Comparison of ENCODE assay signal across 8 cellular contexts in genomic region chr15:40937762-40938529, GRCh38. TPM values are rescaled to one million over a fixed set of nuclear protein-coding genes. Genes with fewer than 3 reads are reported as not detected.
DNase-seq lines count a peak whose midpoint lies in the region; ATAC-seq, FAIRE-seq and TF ChIP-seq lines count a peak whose summit lies in the region.

No MANE protein-coding gene starts in this region.

- H3K9ac ChIP-seq in IMR-90 (ENCODE audit: low read depth, low read length): no peak overlapping the region
- no peak overlapping the region for H3K9ac ChIP-seq in mesenchymal stem cell (ENCODE audit: low read length)

- H2AFZ ChIP-seq in IMR-90 (replicated peaks; ENCODE audit: low read length, poor library complexity): peak overlapping the region; percentile 72
- H2AFZ ChIP-seq in mesenchymal stem cell (ENCODE audit: low read depth, low read length): no peak overlapping the region
- H2AFZ ChIP-seq in hepatocyte: no peak overlapping the region

- H3K4ac ChIP-seq in IMR-90 (ENCODE audit: low read depth, low read length) (peak overlapping the region; percentile 64), mesenchymal stem cell (ENCODE audit: low read depth in 1 of 2, low read length in 2 of 2) (no peak overlapping the region)

- in situ Hi-C loops in IMR-90 (cut with MboI; ENCODE audit: low sequenced_read_pairs): no loop called here
- in situ Hi-C loops in brain microvascular endothelial cell (cut with HindIII; ENCODE audit: low pct_ligation_motif_present, low sequenced_read_pairs): no loop called here

- H3K4me3 ChIP-seq in CD8-positive, alpha-beta T cell (ENCODE audit: low read depth, low read length): no peak overlapping the region
- H3K4me3 ChIP-seq in IMR-90 (ENCODE audit: insufficient read depth, low read depth, low read length) (no peak overlapping the region), brain microvascular endothelial cell (ENCODE audit: low read depth, low read length) (no peak overlapping the region), mesenchymal stem cell (ENCODE audit: insufficient read depth in 1 of 2, low read depth in 1 of 2, low read length in 2 of 2) (no peak overlapping the region), hepatocyte (no peak overlapping the region)

- H4K8ac ChIP-seq in IMR-90 (ENCODE audit: low read depth in 2 of 2, low read length in 2 of 2) (peak overlapping the region in 1 of 2 experiments; percentile 6; a peak in 1 of 4 replicates), mesenchymal stem cell (ENCODE audit: low read length) (no peak overlapping the region)

- POLR2A ChIA-PET in CD8-positive, alpha-beta T cell (lab: Charles Lee): no interaction called here
- POLR2A ChIA-PET in IMR-90 (lab: Charles Lee; ENCODE audit: unreplicated experiment): no interaction called here

- H3K9me3 Mint-ChIP-seq in CD8-positive, alpha-beta T cell: no peaks in the 10 kb centered on the region

- TF ChIP-seq POLR2A in IMR-90 (IDR thresholded peaks at IDR 0.05; ENCODE audit: low read depth, low read length): no peak

- H3K56ac ChIP-seq in IMR-90 (ENCODE audit: extremely low read depth, insufficient read depth, low read length): no peak overlapping the region

- H2AK5ac ChIP-seq in IMR-90 (ENCODE audit: low read depth, low read length): peak overlapping the region; percentile 54
- H2AK5ac ChIP-seq in mesenchymal stem cell (ENCODE audit: low read length, severe bottlenecking): no peak overlapping the region

- H2BK12ac ChIP-seq in mesenchymal stem cell (ENCODE audit: low read length in 2 of 2): peak overlapping the region in 1 of 2 experiments; percentile 21

- H3K4me1 Mint-ChIP-seq in CD8-positive, alpha-beta T cell (ENCODE audit: low read depth): peaks cover 26% of the 10 kb centered on the region

- H2BK5ac ChIP-seq in IMR-90 (ENCODE audit: low read depth, low read length, poor library complexity, severe bottlenecking): peak overlapping the region; percentile 40
- H2BK5ac ChIP-seq in mesenchymal stem cell (ENCODE audit: low read depth, low read length, poor library complexity, severe bottlenecking): no peak overlapping the region

- H2BK15ac ChIP-seq in IMR-90 (ENCODE audit: low read depth, low read length) (peak overlapping the region; percentile 2; the same call in 1 of the 3 replicates), mesenchymal stem cell (ENCODE audit: low read depth, poor library complexity, severe bottlenecking) (no peak overlapping the region)

- H3K27me3 ChIP-seq in CD8-positive, alpha-beta T cell (ENCODE audit: insufficient read depth, low read length): no peaks in the 10 kb centered on the region
- H3K27me3 ChIP-seq in IMR-90 (ENCODE audit: control insufficient read depth, insufficient read depth, low read length) (no peaks in the 10 kb centered on the region), brain microvascular endothelial cell (replicated peaks) (no peaks in the 10 kb centered on the region), mesenchymal stem cell (ENCODE audit: control insufficient read depth in 1 of 2, insufficient read depth in 1 of 2, low read length in 2 of 2) (peaks cover 6 to 28% of the 10 kb centered on the region in 2 experiments), hepatocyte (no peaks in the 10 kb centered on the region)

- no peak overlapping the region for H4K5ac ChIP-seq in IMR-90 (ENCODE audit: low read depth, low read length)

- peaks cover 7 to 63% of the 10 kb centered on the region in 2 experiments; a peak in 3 of 4 replicates for H3K79me1 ChIP-seq in IMR-90 (ENCODE audit: low read depth in 1 of 2, low read length in 2 of 2)
- H3K79me1 ChIP-seq in mesenchymal stem cell (replicated peaks; ENCODE audit: low read length, poor library complexity, severe bottlenecking): no peaks in the 10 kb centered on the region

- peak overlapping the region; percentile 60; the same call in 1 of the 2 replicates for H3K14ac ChIP-seq in IMR-90 (replicated peaks; ENCODE audit: low read depth, low read length)
- no peak overlapping the region for H3K14ac ChIP-seq in mesenchymal stem cell (ENCODE audit: low read length in 2 of 2)

- H3K27ac ChIP-seq in CD8-positive, alpha-beta T cell (ENCODE audit: low read depth, low read length): no peak overlapping the region
- no peak overlapping the region; the same call in 1 of the 2 replicates for H3K27ac ChIP-seq in IMR-90 (ENCODE audit: insufficient read depth, low read length)
- H3K27ac ChIP-seq in brain microvascular endothelial cell: no peak overlapping the region
- no peak overlapping the region for H3K27ac ChIP-seq in mesenchymal stem cell (ENCODE audit: low read length, poor library complexity, severe bottlenecking)
- no peak overlapping the region for H3K27ac ChIP-seq in hepatocyte

- peaks cover 7% of the 10 kb centered on the region; the same call in 1 of the 2 replicates for H4K20me1 ChIP-seq in IMR-90 (ENCODE audit: insufficient read depth, low read length)
- no peaks in the 10 kb centered on the region for H4K20me1 ChIP-seq in hepatocyte (ENCODE audit: insufficient read depth, poor library complexity, severe bottlenecking)

- dilution Hi-C loops in IMR-90 (cut with HindIII; ENCODE audit: low sequenced_read_pairs, unreplicated experiment): no loop called here

- no peaks in the 10 kb centered on the region for H3K9me3 ChIP-seq in CD8-positive, alpha-beta T cell (ENCODE audit: low read length)
- H3K9me3 ChIP-seq in IMR-90 (ENCODE audit: control insufficient read depth, insufficient read depth, low read length): no peaks in the 10 kb centered on the region
- H3K9me3 ChIP-seq in mesenchymal stem cell (ENCODE audit: control insufficient read depth, low read length): no peaks in the 10 kb centered on the region
- no peaks in the 10 kb centered on the region for H3K9me3 ChIP-seq in hepatocyte (ENCODE audit: low read depth)

- TF ChIP-seq CTCF in CD8-positive, alpha-beta T cell (IDR thresholded peaks at IDR 0.05): peak; percentile 29
- 0 out of 2 replicates have a peak, but pooled peaks have one; percentile 24 for TF ChIP-seq CTCF in IMR-90 (conservative IDR thresholded peaks at IDR 0.05; ENCODE audit: low read depth, low read length)
- peak; percentile 42 for TF ChIP-seq CTCF in brain microvascular endothelial cell (IDR thresholded peaks at IDR 0.05; ENCODE audit: low read depth, low read length, missing control alignments)
- no peak for TF ChIP-seq CTCF in hepatocyte (IDR thresholded peaks at IDR 0.05; ENCODE audit: poor library complexity)

- H2BK120ac ChIP-seq in IMR-90 (ENCODE audit: low read depth, low read length): peak overlapping the region; percentile 82; the same call in 1 of the 2 replicates
- H2BK120ac ChIP-seq in mesenchymal stem cell (ENCODE audit: low read depth, low read length): no peak overlapping the region

- H3K9me2 ChIP-seq in hepatocyte (replicated peaks; ENCODE audit: insufficient read depth): no peaks in the 10 kb centered on the region

- H3K18ac ChIP-seq in IMR-90 (ENCODE audit: low read depth, low read length) (no peak overlapping the region), mesenchymal stem cell (ENCODE audit: low read depth in 1 of 2, low read length in 2 of 2) (peak overlapping the region in 1 of 2 experiments; percentile 38)

- no peak overlapping the region for H3K27ac Mint-ChIP-seq in CD8-positive, alpha-beta T cell

- H3K4me2 ChIP-seq in IMR-90 (ENCODE audit: low read depth, low read length) (no peak overlapping the region), mesenchymal stem cell (ENCODE audit: low read length, poor library complexity, severe bottlenecking) (no peak overlapping the region), hepatocyte (no peak overlapping the region)

- peaks cover 5% of the 10 kb centered on the region for H3K27me3 Mint-ChIP-seq in CD8-positive, alpha-beta T cell (ENCODE audit: low read depth)

- CTCF ChIA-PET in CD8-positive, alpha-beta T cell (lab: Charles Lee): interaction anchor here (1.1 to 9.7 kb wide), 2 partner anchors 11 to 33 kb away, joined by 3 to 88 read pairs; no protein-coding TSS in a partner anchor
- CTCF ChIA-PET in IMR-90 (lab: Yijun Ruan, JAX): interaction anchor here (0.5 to 0.8 kb wide), 2 partner anchors 16 to 80 kb away, joined by 3 to 5 read pairs; no protein-coding TSS in a partner anchor

- H3K36me3 ChIP-seq in CD8-positive, alpha-beta T cell (ENCODE audit: insufficient read depth, low read length): no peaks in the 10 kb centered on the region
- H3K36me3 ChIP-seq in IMR-90 (ENCODE audit: control insufficient read depth, insufficient read depth, low read length) (peaks cover 12% of the 10 kb centered on the region), brain microvascular endothelial cell (replicated peaks) (no peaks in the 10 kb centered on the region), mesenchymal stem cell (ENCODE audit: control insufficient read depth in 1 of 2, insufficient read depth in 2 of 2, low read depth in 1 of 2, low read length in 2 of 2) (peaks cover 0 to 4% of the 10 kb centered on the region in 2 experiments), hepatocyte (replicated peaks; ENCODE audit: insufficient read depth, low read depth) (no peaks in the 10 kb centered on the region)

- peaks cover 19% of the 10 kb centered on the region for H3K9me1 ChIP-seq in IMR-90 (ENCODE audit: insufficient read depth, low read length)

- intact Hi-C loops in CD8-positive, alpha-beta T cell (cut with DNase I, micrococcal nuclease): no loop called here
- intact Hi-C loops in IMR-90 (cut with micrococcal nuclease): no loop called here

- H3K36me3 Mint-ChIP-seq in CD8-positive, alpha-beta T cell: no peaks in the 10 kb centered on the region

- no peak overlapping the region for H3K4me3 Mint-ChIP-seq in CD8-positive, alpha-beta T cell

- H3K23ac ChIP-seq in IMR-90 (ENCODE audit: low read depth, low read length) (peak overlapping the region; percentile 31; the same call in 1 of the 2 replicates), mesenchymal stem cell (ENCODE audit: low read length in 2 of 2) (no peak overlapping the region)

- H4K91ac ChIP-seq in IMR-90 (ENCODE audit: insufficient read depth, low read depth, low read length) (peak overlapping the region; percentile 30; the same call in 1 of the 2 replicates), mesenchymal stem cell (ENCODE audit: low read length) (peak overlapping the region; percentile 41)

- WGBS in IMR-90 (ENCODE audit: extremely low coverage in 2 of 2, insufficient read length in 1 of 2), 2 experiments: 74% methylated on average over 8 of the region's 19 CpGs; no CpG with 5 or more reads in 1 of the 2 experiments
- WGBS in mesenchymal stem cell: 74% methylated on average over 19 of the region's 19 CpGs
- 83% methylated on average over 19 of the region's 19 CpGs for WGBS in hepatocyte (ENCODE audit: low lambda C conversion rate, missing lambda C conversion rate)

- peak in 1 of 7 experiments; percentile 35 for DNase-seq in CD8-positive, alpha-beta T cell
- DNase-seq in IMR-90 (no peak), brain microvascular endothelial cell (no peak), mesenchymal stem cell (no peak), frontal cortex (ENCODE audit: low spot score in 2 of 2) (no peak), hepatocyte (ENCODE audit: low spot score) (no peak)
- DNase-seq in central memory CD4-positive, alpha-beta T cell: no peak

- peak overlapping the region; percentile 84 for H2AK9ac ChIP-seq in IMR-90 (replicated peaks; ENCODE audit: low read depth, low read length, poor library complexity)

- ATAC-seq in CD8-positive, alpha-beta T cell: peak; percentile 32
- ATAC-seq in IMR-90 (ENCODE audit: low read depth) (no peak), GM21737 (IDR thresholded peaks at IDR 0.05; ENCODE audit: unreplicated experiment) (no peak)

- H3K79me2 ChIP-seq in hepatocyte: no peaks in the 10 kb centered on the region

- no peak for FAIRE-seq in frontal cortex (lab: Jason Lieb, UNC)

- H2BK20ac ChIP-seq in IMR-90 (ENCODE audit: low read depth, low read length): peak overlapping the region; percentile 17; the same call in 1 of the 2 replicates

- TF ChIP-seq RAD21 in IMR-90 (IDR thresholded peaks at IDR 0.05; ENCODE audit: low read length): peak; percentile 36

- peaks cover 19% of the 10 kb centered on the region for H3K4me1 ChIP-seq in CD8-positive, alpha-beta T cell (ENCODE audit: insufficient read depth, low read length)
- H3K4me1 ChIP-seq in IMR-90 (ENCODE audit: control insufficient read depth, insufficient read depth, low read length) (peaks cover 21% of the 10 kb centered on the region), mesenchymal stem cell (ENCODE audit: control insufficient read depth, insufficient read depth, low read depth, low read length) (peaks cover 37% of the 10 kb centered on the region), hepatocyte (ENCODE audit: insufficient read depth) (peaks cover 22% of the 10 kb centered on the region)

- BruUV-seq in IMR-90 (replicated peaks; lab: Mats Ljungman, UMichigan): no TSS peak

RNA-seq across cellular contexts. Expression of gene DLL4, which starts 8.8 kb away (rescaled TPM):
- under 1 TPM; 0.08 TPM for total RNA-seq in CD8-positive, alpha-beta T cell
- 1.7 and 1.8 TPM in 2 replicates for total RNA-seq in IMR-90 (2012; rRNA removed)
- polyA plus RNA-seq in IMR-90 (2012; rRNA removed): 3.4 and 3.6 TPM in 2 replicates
- 2.3 and 2.9 TPM in 2 replicates for polyA plus RNA-seq in IMR-90 (2012; cell fraction: cytosol; rRNA removed)
- 2.4 and 5.1 TPM in 2 replicates for polyA plus RNA-seq in IMR-90 (2012; cell fraction: nucleus; rRNA removed; ENCODE audit: low replicate concordance)
- 25.3 TPM for polyA plus RNA-seq in mesenchymal stem cell (2013, experiment 1 of 2)
- 25.3 TPM for polyA plus RNA-seq in mesenchymal stem cell (2013, experiment 2 of 2)
- total RNA-seq in frontal cortex: 4.1 TPM
- 2.3 and 2.8 TPM in 2 replicates for total RNA-seq in hepatocyte
- polyA plus RNA-seq in hepatocyte: 1.1 TPM in 1 of 2 replicates, not detected in the other

RNA-seq across cellular contexts. Expression of gene CHAC1, which starts 15.3 kb away (rescaled TPM):
- total RNA-seq in CD8-positive, alpha-beta T cell: under 1 TPM; 0.22 to 0.69 TPM
- total RNA-seq in IMR-90 (2012; rRNA removed) (41.9 and 51.3 TPM in 2 replicates), frontal cortex (2.9 TPM), hepatocyte (22.1 and 26.8 TPM in 2 replicates)
- polyA plus RNA-seq in IMR-90 (2012; rRNA removed) (72.5 and 77.8 TPM in 2 replicates), hepatocyte (15.6 and 16.2 TPM in 2 replicates)
- 40.3 and 108 TPM in 2 replicates for polyA plus RNA-seq in IMR-90 (2012; cell fraction: cytosol; rRNA removed)
- polyA plus RNA-seq in IMR-90 (2012; cell fraction: nucleus; rRNA removed; ENCODE audit: low replicate concordance): 31.6 and 74.8 TPM in 2 replicates
- polyA plus RNA-seq in mesenchymal stem cell (2013, experiment 1 of 2): 88.1 TPM
- 81.3 TPM for polyA plus RNA-seq in mesenchymal stem cell (2013, experiment 2 of 2)

RNA-seq across cellular contexts. Expression of gene VPS18, which starts 43.7 kb away (rescaled TPM):
- total RNA-seq in CD8-positive, alpha-beta T cell: 10 to 100 TPM; 21.7 to 23.6 TPM
- total RNA-seq in IMR-90 (2012; rRNA removed) (30.0 and 32.3 TPM in 2 replicates), frontal cortex (29.8 TPM), hepatocyte (38.3 and 40.1 TPM in 2 replicates)
- polyA plus RNA-seq in IMR-90 (2012; rRNA removed) (19.3 and 20.8 TPM in 2 replicates), hepatocyte (34.6 and 40.3 TPM in 2 replicates)
- 15.0 and 19.5 TPM in 2 replicates for polyA plus RNA-seq in IMR-90 (2012; cell fraction: cytosol; rRNA removed)
- polyA plus RNA-seq in IMR-90 (2012; cell fraction: nucleus; rRNA removed; ENCODE audit: low replicate concordance): 15.5 and 29.3 TPM in 2 replicates
- 30.6 TPM for polyA plus RNA-seq in mesenchymal stem cell (2013, experiment 1 of 2)
- polyA plus RNA-seq in mesenchymal stem cell (2013, experiment 2 of 2): 29.8 TPM
